Comparison of ENCODE assay signal across 12 cellular contexts in the genomic region with DNA sequence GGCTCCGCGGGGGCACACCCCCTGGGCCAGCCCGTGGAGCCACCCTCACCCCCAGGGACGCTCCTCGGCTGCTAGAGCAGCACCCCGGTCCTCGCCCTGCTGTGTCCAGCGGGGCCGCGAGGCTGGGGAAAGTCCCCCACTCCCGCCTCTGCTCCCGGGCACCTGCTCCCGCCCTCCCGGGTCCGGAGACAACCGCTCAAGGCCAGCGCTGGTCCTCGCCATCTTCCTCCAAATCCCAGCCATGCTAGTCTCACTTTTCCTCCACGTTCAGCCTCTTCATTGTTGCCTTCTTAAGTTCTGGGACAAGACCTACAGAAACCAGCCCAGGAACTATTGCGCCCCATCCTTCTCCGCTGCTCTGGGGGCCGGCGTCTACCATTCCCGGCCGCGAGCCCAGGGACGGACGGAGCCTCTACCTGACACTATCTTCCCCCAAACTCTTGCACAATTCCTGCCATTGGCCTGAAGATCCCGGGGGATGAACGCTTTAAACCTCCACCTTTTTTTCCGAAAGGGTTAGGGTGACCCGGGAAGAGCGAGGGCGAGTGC. TPM values are rescaled to one million over a fixed set of nuclear protein-coding genes. Genes with fewer than 3 reads are reported as not detected.
DNase-seq lines count a peak whose midpoint lies in the region; ATAC-seq, FAIRE-seq and TF ChIP-seq lines count a peak whose summit lies in the region.
"Had no signal": no experiment of that assay in that cellular context is flagged by ENCODE, and none has a peak within 500 bp of the region (broad histone marks: within the 10 kb centered on the region; RNA-seq: fewer than 3 reads in every experiment).

No MANE protein-coding gene starts in this region.

- WGBS in HepG2 (ENCODE audit: low lambda C conversion rate), result 52% methylated on average over 23 of the region's 34 CpGs

- H3K27me3 ChIP-seq in HepG2 (ENCODE audit: control insufficient read depth in 1 of 2, insufficient read depth in 2 of 2, low read length in 2 of 2) (peaks cover 2 to 46% of the 10 kb centered on the region in 2 experiments; a peak in 4 of 5 replicates), stomach smooth muscle (ENCODE audit: control insufficient read depth in 1 of 2, insufficient read depth in 2 of 2, low read length in 2 of 2) (peaks cover 24 to 30% of the 10 kb centered on the region in 2 donors)

- H3K27me3 Mint-ChIP-seq in activated B cell treated with CpG ODN at 0.5 μM for 24 hours, result peaks cover 6% of the 10 kb centered on the region

- H3K4me2 ChIP-seq in HepG2 (ENCODE audit: low read depth, low read length), result no peak overlapping the region

- in situ Hi-C loops in HepG2 (cut with HindIII; ENCODE audit: extremely low pct_ligation_motif_present, low pct_unique_long_range_greater_than_20kb), result no loop called here

- DNase-seq in activated effector memory CD4-positive, alpha-beta T cell treated with anti-CD3 and anti-CD28 coated beads, Interleukin-2, amount 50 U/mL, for 16 hours, result peak; percentile 60
- DNase-seq in activated effector memory CD4-positive, alpha-beta T cell treated with Interleukin-2 at 50 U/mL for 16 hours, result no peak
- no peak for DNase-seq in activated B cell treated with CpG ODN at 0.5 μM for 24 hours
- DNase-seq in HepG2 (ENCODE audit: low spot score), result no peak
- DNase-seq: NCI-H748 treated with DMSO at 0.1 percent for 48 hours, occipital lobe had no signal

- no peaks in the 10 kb centered on the region for H4K20me1 ChIP-seq in HepG2 (ENCODE audit: insufficient read depth, low read length)

- H3K9me3 ChIP-seq in HepG2 (ENCODE audit: low read length) (no peaks in the 10 kb centered on the region), stomach smooth muscle (ENCODE audit: control insufficient read depth in 2 of 2, low read length in 2 of 2) (no peaks in the 10 kb centered on the region)

- peaks cover 24% of the 10 kb centered on the region for H3K4me1 Mint-ChIP-seq in activated B cell treated with CpG ODN at 0.5 μM for 24 hours

- peak overlapping the region; percentile 60 for H3K27ac Mint-ChIP-seq in activated B cell treated with CpG ODN at 0.5 μM for 24 hours

- no peak for FAIRE-seq in HepG2 (lab: Jason Lieb, UNC)
- FAIRE-seq: K562 had no signal

- H3K36me3 ChIP-seq in HepG2 (replicated peaks in 1 of 2; ENCODE audit: control insufficient read depth in 1 of 2, insufficient read depth in 2 of 2, low read length in 2 of 2) (no peaks in the 10 kb centered on the region), stomach smooth muscle (ENCODE audit: control insufficient read depth in 2 of 2, insufficient read depth in 2 of 2, low read length in 2 of 2) (no peaks in the 10 kb centered on the region)

- POLR2A ChIA-PET in activated B cell treated with CpG ODN at 0.5 μM for 24 hours (lab: Charles Lee), result interaction anchor here (0.7 to 2.3 kb wide), 12 partner anchors 12 to 139 kb away, joined by 3 to 56 read pairs (median 6); a partner anchor contains a TSS
- POLR2A ChIA-PET in HepG2 (lab: Yijun Ruan, JAX), result no interaction called here

- H3K9ac ChIP-seq in HepG2 (ENCODE audit: insufficient read depth, low read depth, low read length), result no peak overlapping the region
- no peak overlapping the region for H3K9ac ChIP-seq in stomach smooth muscle (ENCODE audit: low read length in 2 of 2)

- TF ChIP-seq EP300 in HepG2 (IDR thresholded peaks at IDR 0.05; ENCODE audit: low read depth in 2 of 2, low read length in 2 of 2) (no peak), HepG2 (CRISPR knock-in tag; IDR thresholded peaks at IDR 0.05; ENCODE audit: borderline replicate concordance) (no peak)

- ATAC-seq in activated B cell treated with CpG ODN at 0.5 μM for 24 hours (ENCODE audit: low read depth) (no peak), HepG2 (no peak), HG02970 (IDR thresholded peaks at IDR 0.05; ENCODE audit: low FRiP score, unreplicated experiment) (no peak), HG02642 (IDR thresholded peaks at IDR 0.05; ENCODE audit: poor library complexity, unreplicated experiment) (no peak), GM21717 (IDR thresholded peaks at IDR 0.05; ENCODE audit: unreplicated experiment) (no peak)

- no peak for TF ChIP-seq RAD21 in HepG2 (CRISPR knock-in tag; IDR thresholded peaks at IDR 0.05)

- CTCF ChIA-PET in activated B cell treated with CpG ODN at 0.5 μM for 24 hours (lab: Charles Lee), result interaction anchor here (1.0 to 1.5 kb wide), 3 partner anchors 18 to 39 kb away, joined by 3 to 8 read pairs (median 4); no protein-coding TSS in a partner anchor
- CTCF ChIA-PET in HepG2 (lab: Yijun Ruan, JAX; ENCODE audit: low intra/inter-chr PET ratio, low total read pairs), result no interaction called here

- H3K27ac ChIP-seq in HepG2 (ENCODE audit: extremely low read length, insufficient read depth, low read length) (no peak overlapping the region), stomach smooth muscle (ENCODE audit: low read length) (no peak overlapping the region)

- no peaks in the 10 kb centered on the region for H3K9me3 Mint-ChIP-seq in activated B cell treated with CpG ODN at 0.5 μM for 24 hours

- H2AFZ ChIP-seq in HepG2 (ENCODE audit: low read length), result no peak overlapping the region

- intact Hi-C loops in activated B cell treated with CpG ODN at 0.5 μM for 24 hours (cut with micrococcal nuclease), result loop anchor here (2.0 kb wide), 1 partner anchor 47 kb away; no protein-coding TSS in a partner anchor
- intact Hi-C loops in HepG2 (cut with micrococcal nuclease; ENCODE audit: unreplicated experiment), result no loop called here

- BruUV-seq in HepG2 (replicated peaks; lab: Mats Ljungman, UMichigan), result no TSS peak

- H3K4me3 ChIP-seq in HepG2 (replicated peaks in 1 of 3; ENCODE audit: insufficient read depth in 1 of 3, low read depth in 2 of 3, low read length in 3 of 3) (no peak overlapping the region), stomach smooth muscle (ENCODE audit: low read length in 2 of 2) (peak overlapping the region; percentile 59 to 60)
- H3K4me3 ChIP-seq: K562 had no signal

- peaks cover 12% of the 10 kb centered on the region for H3K4me1 ChIP-seq in HepG2 (ENCODE audit: insufficient read depth, low read length)
- peaks cover 4% of the 10 kb centered on the region for H3K4me1 ChIP-seq in stomach smooth muscle (ENCODE audit: control insufficient read depth, insufficient read depth, low read length)

- no peaks in the 10 kb centered on the region for H3K79me2 ChIP-seq in HepG2 (ENCODE audit: insufficient read depth, low read length)

- TF ChIP-seq CTCF in activated B cell treated with CpG ODN at 0.5 μM for 24 hours (IDR thresholded peaks at IDR 0.05) (no peak), HepG2 (CRISPR knock-in tag; IDR thresholded peaks at IDR 0.05) (no peak)

- no peak for TF ChIP-seq POLR2A in HepG2 (IDR thresholded peaks at IDR 0.05; ENCODE audit: insufficient read depth in 1 of 2, low read depth in 2 of 2, low read length in 2 of 2)

- no peaks in the 10 kb centered on the region for H3K36me3 Mint-ChIP-seq in activated B cell treated with CpG ODN at 0.5 μM for 24 hours (ENCODE audit: low read depth)

- peak overlapping the region; percentile 87 for H3K4me3 Mint-ChIP-seq in activated B cell treated with CpG ODN at 0.5 μM for 24 hours

RNA-seq across cellular contexts. Expression of a gene that starts 4.8 kb away (rescaled TPM):
- total RNA-seq in activated B cell treated with CpG ODN at 0.5 μM for 24 hours, result 4.1 and 4.4 TPM in 2 replicates
- total RNA-seq in HepG2 (2016; rRNA removed; fragmentation: Illumina TruSeq; extraction: Trizol), result 0.22 and 1.0 TPM in 2 replicates
- 0.26 and 0.51 TPM in 2 replicates for total RNA-seq in HepG2 (2016; cell fraction: cytosol; rRNA removed; fragmentation: Illumina TruSeq; extraction: Trizol; ENCODE audit: low read depth)
- 0.37 and 1.2 TPM in 2 replicates for total RNA-seq in HepG2 (2016; cell fraction: insoluble cytoplasmic fraction; rRNA removed; fragmentation: Illumina TruSeq; extraction: Trizol)
- 0.28 and 0.48 TPM in 2 replicates for total RNA-seq in HepG2 (2016; cell fraction: membrane; rRNA removed; fragmentation: Illumina TruSeq; extraction: Trizol)
- 1.3 and 2.0 TPM in 2 replicates for total RNA-seq in HepG2 (2016; cell fraction: nucleus; rRNA removed; fragmentation: Illumina TruSeq; extraction: Trizol)
- 0.37 and 0.46 TPM in 2 replicates for polyA plus RNA-seq in HepG2 (2011; rRNA removed)
- 0.12 and 0.31 TPM in 2 replicates for polyA plus RNA-seq in HepG2 (2011; cell fraction: cytosol; rRNA removed)
- 6.6 and 8.0 TPM in 2 replicates for polyA plus RNA-seq in HepG2 (2011; cell fraction: nucleus; rRNA removed)
- 0.28 TPM in 2 replicates for polyA plus RNA-seq in HepG2 (2012)
- polyA plus RNA-seq in HepG2 (2016; cell fraction: cytosol; fragmentation: Illumina TruSeq; extraction: Trizol; ENCODE audit: low read depth), result 0.09 and 0.12 TPM in 2 replicates
- 0.17 and 0.24 TPM in 2 replicates for polyA plus RNA-seq in HepG2 (2016; cell fraction: insoluble cytoplasmic fraction; fragmentation: Illumina TruSeq; extraction: Trizol; ENCODE audit: low read depth)
- polyA plus RNA-seq in HepG2 (2016; cell fraction: membrane; fragmentation: Illumina TruSeq; extraction: Trizol; ENCODE audit: low read depth), result 0.20 and 0.23 TPM in 2 replicates
- polyA plus RNA-seq in HepG2 (2016; cell fraction: nucleus; fragmentation: Illumina TruSeq; extraction: Trizol; ENCODE audit: insufficient read depth, low read depth), result 2.1 and 3.1 TPM in 2 replicates
- 0.07 and 0.58 TPM in 2 replicates for polyA minus RNA-seq in HepG2 (2011; rRNA and poly(A)+ RNA removed; ENCODE audit: low replicate concordance)
- polyA minus RNA-seq in HepG2 (2011; cell fraction: cytosol; rRNA and poly(A)+ RNA removed), result not detected in 2 replicates
- polyA minus RNA-seq in HepG2 (2011; cell fraction: nucleus; rRNA and poly(A)+ RNA removed), result 1.1 and 1.4 TPM in 2 replicates

RNA-seq across cellular contexts. Expression of a gene that starts 22.4 kb away (rescaled TPM):
- total RNA-seq in activated B cell treated with CpG ODN at 0.5 μM for 24 hours (145 and 164 TPM in 2 replicates), HepG2 (2016; rRNA removed; fragmentation: Illumina TruSeq; extraction: Trizol) (2.0 and 2.9 TPM in 2 replicates)
- 1.1 and 1.9 TPM in 2 replicates for total RNA-seq in HepG2 (2016; cell fraction: cytosol; rRNA removed; fragmentation: Illumina TruSeq; extraction: Trizol; ENCODE audit: low read depth)
- 1.9 and 3.1 TPM in 2 replicates for total RNA-seq in HepG2 (2016; cell fraction: insoluble cytoplasmic fraction; rRNA removed; fragmentation: Illumina TruSeq; extraction: Trizol)
- total RNA-seq in HepG2 (2016; cell fraction: membrane; rRNA removed; fragmentation: Illumina TruSeq; extraction: Trizol), result 2.0 and 3.2 TPM in 2 replicates
- 2.9 and 3.4 TPM in 2 replicates for total RNA-seq in HepG2 (2016; cell fraction: nucleus; rRNA removed; fragmentation: Illumina TruSeq; extraction: Trizol)
- polyA plus RNA-seq in HepG2 (2011; rRNA removed), result 2.0 and 2.4 TPM in 2 replicates
- polyA plus RNA-seq in HepG2 (2011; cell fraction: cytosol; rRNA removed), result 1.2 and 1.5 TPM in 2 replicates
- 9.9 and 12.9 TPM in 2 replicates for polyA plus RNA-seq in HepG2 (2011; cell fraction: nucleus; rRNA removed)
- polyA plus RNA-seq in HepG2 (2012), result 0.66 and 0.88 TPM in 2 replicates
- 1.1 TPM in 2 replicates for polyA plus RNA-seq in HepG2 (2016; cell fraction: cytosol; fragmentation: Illumina TruSeq; extraction: Trizol; ENCODE audit: low read depth)
- polyA plus RNA-seq in HepG2 (2016; cell fraction: insoluble cytoplasmic fraction; fragmentation: Illumina TruSeq; extraction: Trizol; ENCODE audit: low read depth), result 2.0 and 3.3 TPM in 2 replicates
- polyA plus RNA-seq in HepG2 (2016; cell fraction: membrane; fragmentation: Illumina TruSeq; extraction: Trizol; ENCODE audit: low read depth), result 1.5 and 2.4 TPM in 2 replicates
- 9.3 and 11.8 TPM in 2 replicates for polyA plus RNA-seq in HepG2 (2016; cell fraction: nucleus; fragmentation: Illumina TruSeq; extraction: Trizol; ENCODE audit: insufficient read depth, low read depth)
- 0.61 and 1.8 TPM in 2 replicates for polyA minus RNA-seq in HepG2 (2011; rRNA and poly(A)+ RNA removed; ENCODE audit: low replicate concordance)
- 0.79 and 1.8 TPM in 2 replicates for polyA minus RNA-seq in HepG2 (2011; cell fraction: cytosol; rRNA and poly(A)+ RNA removed)
- 0.52 and 1.1 TPM in 2 replicates for polyA minus RNA-seq in HepG2 (2011; cell fraction: nucleus; rRNA and poly(A)+ RNA removed)
- total RNA-seq: glomerular endothelial cell had no signal
- polyA plus RNA-seq: K562 had no signal

RNA-seq across cellular contexts. Expression of a gene that starts 52.7 kb away (rescaled TPM):
- total RNA-seq in activated B cell treated with CpG ODN at 0.5 μM for 24 hours (100.0 and 113 TPM in 2 replicates), HepG2 (2016; rRNA removed; fragmentation: Illumina TruSeq; extraction: Trizol) (87.2 and 107 TPM in 2 replicates)
- 91.7 and 127 TPM in 2 replicates for total RNA-seq in HepG2 (2016; cell fraction: cytosol; rRNA removed; fragmentation: Illumina TruSeq; extraction: Trizol; ENCODE audit: low read depth)
- 86.6 and 128 TPM in 2 replicates for total RNA-seq in HepG2 (2016; cell fraction: insoluble cytoplasmic fraction; rRNA removed; fragmentation: Illumina TruSeq; extraction: Trizol)
- 87.9 and 101 TPM in 2 replicates for total RNA-seq in HepG2 (2016; cell fraction: membrane; rRNA removed; fragmentation: Illumina TruSeq; extraction: Trizol)
- 29.8 and 31.5 TPM in 2 replicates for total RNA-seq in HepG2 (2016; cell fraction: nucleus; rRNA removed; fragmentation: Illumina TruSeq; extraction: Trizol)
- polyA plus RNA-seq in HepG2 (2011; rRNA removed), result 132 and 144 TPM in 2 replicates
- polyA plus RNA-seq in HepG2 (2011; cell fraction: cytosol; rRNA removed), result 149 and 216 TPM in 2 replicates
- 54.3 and 63.6 TPM in 2 replicates for polyA plus RNA-seq in HepG2 (2011; cell fraction: nucleus; rRNA removed)
- polyA plus RNA-seq in HepG2 (2012), result 127 and 131 TPM in 2 replicates
- 134 and 154 TPM in 2 replicates for polyA plus RNA-seq in HepG2 (2016; cell fraction: cytosol; fragmentation: Illumina TruSeq; extraction: Trizol; ENCODE audit: low read depth)
- 186 and 188 TPM in 2 replicates for polyA plus RNA-seq in HepG2 (2016; cell fraction: insoluble cytoplasmic fraction; fragmentation: Illumina TruSeq; extraction: Trizol; ENCODE audit: low read depth)
- 130 and 137 TPM in 2 replicates for polyA plus RNA-seq in HepG2 (2016; cell fraction: membrane; fragmentation: Illumina TruSeq; extraction: Trizol; ENCODE audit: low read depth)
- 74.2 and 75.8 TPM in 2 replicates for polyA plus RNA-seq in HepG2 (2016; cell fraction: nucleus; fragmentation: Illumina TruSeq; extraction: Trizol; ENCODE audit: insufficient read depth, low read depth)
- 39.4 and 64.2 TPM in 2 replicates for polyA minus RNA-seq in HepG2 (2011; rRNA and poly(A)+ RNA removed; ENCODE audit: low replicate concordance)
- 18.0 and 20.1 TPM in 2 replicates for polyA minus RNA-seq in HepG2 (2011; cell fraction: cytosol; rRNA and poly(A)+ RNA removed)
- polyA minus RNA-seq in HepG2 (2011; cell fraction: nucleus; rRNA and poly(A)+ RNA removed), result 9.9 and 10.6 TPM in 2 replicates

Comparison
In these comparisons a context has a peak if more than half of its experiments do, and no peak if none do; other contexts are left out.
1. H3K4me3 ChIP-seq: peak in stomach smooth muscle (2 of 2); none in HepG2 (0 of 3).
2. RNA of a gene that starts 22.4 kb away (total RNA-seq): 145 to 164 TPM in activated B cell treated with CpG ODN at 0.5 μM for 24 hours; 1.1 to 3.4 TPM in HepG2; every median in the first group is over 10 times any median in the second.